1 cellular context compared by ENCODE assay signal in genomic region chr7:230274-230673, GRCh38.
TF ChIP-seq lines count a peak whose summit lies in the region.

No MANE protein-coding gene starts in this region.

TF ChIP-seq in IMR-90, 13 proteins besides CTCF, POLR2A, EP300 and RAD21:
- TF ChIP-seq RCOR1 (IDR thresholded peaks at IDR 0.05; ENCODE audit: insufficient replicate concordance, low read length) (no peak), NFE2L2 (IDR thresholded peaks at IDR 0.05; ENCODE audit: low read depth, low read length) (no peak), MAZ (IDR thresholded peaks at IDR 0.05; ENCODE audit: borderline replicate concordance, low read depth, low read length) (no peak), MXI1 (IDR thresholded peaks at IDR 0.05; ENCODE audit: borderline replicate concordance, low read depth, low read length) (no peak), FOS (IDR thresholded peaks at IDR 0.05; ENCODE audit: low read depth, low read length) (no peak), USF2 (IDR thresholded peaks at IDR 0.05; ENCODE audit: low read depth, low read length) (no peak), MAFK (IDR thresholded peaks at IDR 0.05; ENCODE audit: low read depth, low read length) (no peak), RFX5 (IDR thresholded peaks at IDR 0.05; ENCODE audit: low read depth, low read length) (no peak), CEBPB (IDR thresholded peaks at IDR 0.05; ENCODE audit: low read depth, low read length) (no peak), ELK1 (IDR thresholded peaks at IDR 0.05; ENCODE audit: borderline replicate concordance, low read depth, low read length) (no peak), SMC3 (IDR thresholded peaks at IDR 0.05; ENCODE audit: low read depth, low read length) (no peak), BHLHE40 (IDR thresholded peaks at IDR 0.05; ENCODE audit: low read depth, low read length) (no peak), CHD1 (IDR thresholded peaks at IDR 0.05; ENCODE audit: low read depth, low read length) (no peak)
TF ChIP-seq in IMR-90: peak in this region for 0.
